8 cellular contexts compared by ENCODE assay signal in genomic region chr14:61553730-61554641, GRCh38.
DNase-seq lines count a peak whose midpoint lies in the region; ATAC-seq, FAIRE-seq and TF ChIP-seq lines count a peak whose summit lies in the region.

No MANE protein-coding gene starts in this region.

- peak overlapping the region; percentile 17 for H3K4me3 Mint-ChIP-seq in stimulated activated naive CD8-positive, alpha-beta T cell treated with anti-CD3 and anti-CD28 coated beads, Interleukin-15, Interleukin-2, amounts not matched to agents 100 ng/mL and 50 ng/mL, for 24 hours
- H3K4me3 Mint-ChIP-seq in activated naive CD8-positive, alpha-beta T cell treated with anti-CD3 and anti-CD28 coated beads for 36 hours, result no peak overlapping the region

- H2AFZ ChIP-seq in HepG2 (ENCODE audit: low read length), result no peak overlapping the region

- H3K4me2 ChIP-seq in HepG2 (ENCODE audit: low read depth, low read length), result peak overlapping the region; percentile 65

- ATAC-seq in stimulated activated naive CD8-positive, alpha-beta T cell treated with anti-CD3 and anti-CD28 coated beads, Interleukin-15, Interleukin-2, amounts not matched to agents 100 U/mL and 50 U/mL, for 24 hours, result no peak
- peak; percentile 93 for ATAC-seq in HepG2
- no peak for ATAC-seq in HG03135 (IDR thresholded peaks at IDR 0.05; ENCODE audit: unreplicated experiment)
- no peak for ATAC-seq in HG02798 (IDR thresholded peaks at IDR 0.05; ENCODE audit: poor library complexity, unreplicated experiment)

- no peaks in the 10 kb centered on the region for H3K9me3 Mint-ChIP-seq in stimulated activated naive CD8-positive, alpha-beta T cell treated with anti-CD3 and anti-CD28 coated beads, Interleukin-15, Interleukin-2, amounts not matched to agents 100 ng/mL and 50 ng/mL, for 24 hours
- H3K9me3 Mint-ChIP-seq in activated naive CD8-positive, alpha-beta T cell treated with anti-CD3 and anti-CD28 coated beads for 36 hours, result peaks cover 3% of the 10 kb centered on the region

- DNase-seq in stimulated activated naive CD8-positive, alpha-beta T cell treated with anti-CD3 and anti-CD28 coated beads, Interleukin-15, Interleukin-2, amounts not matched to agents 100 U/mL and 50 U/mL, for 24 hours, result no peak
- DNase-seq in activated naive CD8-positive, alpha-beta T cell treated with anti-CD3 and anti-CD28 coated beads for 36 hours, result no peak
- peak; percentile 99 for DNase-seq in HepG2 (ENCODE audit: low spot score)
- no peak for DNase-seq in cortex of kidney (lab: John Stamatoyannopoulos, UW)
- no peak for DNase-seq in activated gamma-delta T cell (lab: John Stamatoyannopoulos, UW)

- no peak; the same call in 1 of the 2 replicates for TF ChIP-seq RAD21 in HepG2 (CRISPR knock-in tag; IDR thresholded peaks at IDR 0.05)

- no peaks in the 10 kb centered on the region for H4K20me1 ChIP-seq in HepG2 (ENCODE audit: insufficient read depth, low read length)

- no peaks in the 10 kb centered on the region for H3K27me3 ChIP-seq in HepG2 (ENCODE audit: control insufficient read depth in 1 of 2, insufficient read depth in 2 of 2, low read length in 2 of 2)

- peak; percentile 100 for FAIRE-seq in HepG2 (lab: Jason Lieb, UNC)

- no peaks in the 10 kb centered on the region for H3K9me3 ChIP-seq in HepG2 (ENCODE audit: low read length)

- peaks cover 90% of the 10 kb centered on the region for H3K4me1 ChIP-seq in HepG2 (ENCODE audit: insufficient read depth, low read length)

- CTCF ChIA-PET in HepG2 (lab: Yijun Ruan, JAX; ENCODE audit: low intra/inter-chr PET ratio, low total read pairs), result no interaction called here

- peak overlapping the region; percentile 84 for H3K27ac ChIP-seq in HepG2 (ENCODE audit: extremely low read length, insufficient read depth, low read length)

- H3K79me2 ChIP-seq in HepG2 (ENCODE audit: insufficient read depth, low read length), result no peaks in the 10 kb centered on the region

- no peaks in the 10 kb centered on the region for H3K36me3 ChIP-seq in HepG2 (replicated peaks in 1 of 2; ENCODE audit: control insufficient read depth in 1 of 2, insufficient read depth in 2 of 2, low read length in 2 of 2)

- no peaks in the 10 kb centered on the region for H3K27me3 Mint-ChIP-seq in stimulated activated naive CD8-positive, alpha-beta T cell treated with anti-CD3 and anti-CD28 coated beads, Interleukin-15, Interleukin-2, amounts not matched to agents 100 ng/mL and 50 ng/mL, for 24 hours
- H3K27me3 Mint-ChIP-seq in activated naive CD8-positive, alpha-beta T cell treated with anti-CD3 and anti-CD28 coated beads for 36 hours, result no peaks in the 10 kb centered on the region

- peak overlapping the region in 1 of 3 experiments; percentile 42; a peak in 2 of 6 replicates for H3K4me3 ChIP-seq in HepG2 (replicated peaks in 1 of 3; ENCODE audit: insufficient read depth in 1 of 3, low read depth in 2 of 3, low read length in 3 of 3)

- H3K9ac ChIP-seq in HepG2 (ENCODE audit: insufficient read depth, low read depth, low read length), result peak overlapping the region; percentile 58

- WGBS in HepG2 (ENCODE audit: low lambda C conversion rate), result 6% methylated on average over 11 of the region's 11 CpGs

- intact Hi-C loops in HepG2 (cut with micrococcal nuclease; ENCODE audit: unreplicated experiment), result loop anchor here (1.0 kb wide), 1 partner anchor 17 kb away; no protein-coding TSS in a partner anchor

- POLR2A ChIA-PET in HepG2 (lab: Yijun Ruan, JAX), result interaction anchor here (0.6 to 4.3 kb wide), 16 partner anchors 8 to 208 kb away, joined by 3 to 99 read pairs (median 4); partner anchors contain the start of genes HIF1A and SNAPC1

- H3K4me1 Mint-ChIP-seq in stimulated activated naive CD8-positive, alpha-beta T cell treated with anti-CD3 and anti-CD28 coated beads, Interleukin-15, Interleukin-2, amounts not matched to agents 100 ng/mL and 50 ng/mL, for 24 hours (ENCODE audit: low read depth), result peaks cover 52% of the 10 kb centered on the region
- peaks cover 55% of the 10 kb centered on the region for H3K4me1 Mint-ChIP-seq in activated naive CD8-positive, alpha-beta T cell treated with anti-CD3 and anti-CD28 coated beads for 36 hours

- BruUV-seq in HepG2 (replicated peaks; lab: Mats Ljungman, UMichigan), result TSS peak; percentile 95

- peak overlapping the region; percentile 96 for H3K27ac Mint-ChIP-seq in stimulated activated naive CD8-positive, alpha-beta T cell treated with anti-CD3 and anti-CD28 coated beads, Interleukin-15, Interleukin-2, amounts not matched to agents 100 ng/mL and 50 ng/mL, for 24 hours
- peak overlapping the region; percentile 95 for H3K27ac Mint-ChIP-seq in activated naive CD8-positive, alpha-beta T cell treated with anti-CD3 and anti-CD28 coated beads for 36 hours

- no peak for TF ChIP-seq CTCF in HepG2 (CRISPR knock-in tag; IDR thresholded peaks at IDR 0.05)

- peak; percentile 97 to 99 for TF ChIP-seq EP300 in HepG2 (IDR thresholded peaks at IDR 0.05; ENCODE audit: low read depth in 2 of 2, low read length in 2 of 2)
- peak; percentile 98 for TF ChIP-seq EP300 in HepG2 (CRISPR knock-in tag; IDR thresholded peaks at IDR 0.05; ENCODE audit: borderline replicate concordance)

- in situ Hi-C loops in HepG2 (cut with HindIII; ENCODE audit: extremely low pct_ligation_motif_present, low pct_unique_long_range_greater_than_20kb), result no loop called here

- H3K36me3 Mint-ChIP-seq in stimulated activated naive CD8-positive, alpha-beta T cell treated with anti-CD3 and anti-CD28 coated beads, Interleukin-15, Interleukin-2, amounts not matched to agents 100 ng/mL and 50 ng/mL, for 24 hours (ENCODE audit: low read depth), result peaks cover 40% of the 10 kb centered on the region
- H3K36me3 Mint-ChIP-seq in activated naive CD8-positive, alpha-beta T cell treated with anti-CD3 and anti-CD28 coated beads for 36 hours, result peaks cover 67% of the 10 kb centered on the region

- peak in 1 of 2 experiments; percentile 43; a peak in 2 of 4 replicates for TF ChIP-seq POLR2A in HepG2 (IDR thresholded peaks at IDR 0.05; ENCODE audit: insufficient read depth in 1 of 2, low read depth in 2 of 2, low read length in 2 of 2)

TF ChIP-seq in HepG2, 621 proteins besides CTCF, POLR2A, EP300 and RAD21 (continues in another document):
- TF ChIP-seq ATF7-NPFF (CRISPR knock-in tag; IDR thresholded peaks at IDR 0.05; ENCODE audit: low read depth), result peak; percentile 55; the same call in 1 of the 2 replicates
- no peak for TF ChIP-seq ZNF180 (CRISPR knock-in tag; IDR thresholded peaks at IDR 0.05; ENCODE audit: borderline replicate concordance, low read depth)
- TF ChIP-seq SAFB2 (CRISPR knock-in tag; IDR thresholded peaks at IDR 0.05; ENCODE audit: borderline replicate concordance, low read depth), result no peak
- TF ChIP-seq KAT8 (CRISPR knock-in tag; IDR thresholded peaks at IDR 0.05), result peak; percentile 80; the same call in 1 of the 2 replicates
- peak; percentile 59 for TF ChIP-seq PHF5A (CRISPR knock-in tag; IDR thresholded peaks at IDR 0.05; ENCODE audit: low read depth, unreplicated experiment)
- no peak for TF ChIP-seq NFE2L1 (CRISPR knock-in tag; IDR thresholded peaks at IDR 0.05; ENCODE audit: borderline replicate concordance)
- peak; percentile 61; the same call in 1 of the 2 replicates for TF ChIP-seq HDAC1 (CRISPR knock-in tag; IDR thresholded peaks at IDR 0.05)
- no peak for TF ChIP-seq KDM5A (IDR thresholded peaks at IDR 0.05; ENCODE audit: borderline replicate concordance, low read length)
- no peak for TF ChIP-seq PCBP1 (IDR thresholded peaks at IDR 0.05; ENCODE audit: borderline replicate concordance, low read depth, low read length)
- TF ChIP-seq ZNF629 (CRISPR knock-in tag; conservative IDR thresholded peaks at IDR 0.05), result no peak; the same call in 1 of the 2 replicates
- TF ChIP-seq RFXAP (CRISPR knock-in tag; IDR thresholded peaks at IDR 0.05; ENCODE audit: borderline replicate concordance), result peak; percentile 70; the same call in 1 of the 2 replicates
- no peak for TF ChIP-seq ZNF713 (CRISPR knock-in tag; IDR thresholded peaks at IDR 0.05)
- TF ChIP-seq IRF2 (CRISPR knock-in tag; IDR thresholded peaks at IDR 0.05), result peak; percentile 85
- peak; percentile 26; the same call in 1 of the 2 replicates for TF ChIP-seq NFE2L2 (IDR thresholded peaks at IDR 0.05; ENCODE audit: low read length)
- peak; percentile 65; the same call in 1 of the 2 replicates for TF ChIP-seq ZNF552 (CRISPR knock-in tag; IDR thresholded peaks at IDR 0.05; ENCODE audit: borderline replicate concordance)
- no peak for TF ChIP-seq ZFP91 (CRISPR knock-in tag; IDR thresholded peaks at IDR 0.05; ENCODE audit: borderline replicate concordance)
- peak; percentile 57; the same call in 1 of the 2 replicates for TF ChIP-seq ZBTB21 (CRISPR knock-in tag; IDR thresholded peaks at IDR 0.05)
- TF ChIP-seq BRCA1 (CRISPR knock-in tag; IDR thresholded peaks at IDR 0.05), result no peak
- TF ChIP-seq HIC2 (CRISPR knock-in tag; IDR thresholded peaks at IDR 0.05; ENCODE audit: low read depth), result peak; percentile 85
- no peak for TF ChIP-seq RBM39 (IDR thresholded peaks at IDR 0.05; ENCODE audit: low read depth, low read length, poor library complexity, severe bottlenecking)
